8 cellular contexts compared by ENCODE assay signal in genomic region chr19:57192993-57193392, GRCh38. TPM values are rescaled to one million over a fixed set of nuclear protein-coding genes. Genes with fewer than 3 reads are reported as not detected.
DNase-seq lines count a peak whose midpoint lies in the region; ATAC-seq, FAIRE-seq and TF ChIP-seq lines count a peak whose summit lies in the region.
"Had no signal": no experiment of that assay in that cellular context is flagged by ENCODE, and none has a peak within 500 bp of the region (broad histone marks: within the 10 kb centered on the region; RNA-seq: fewer than 3 reads in every experiment).

No MANE protein-coding gene starts in this region.

- WGBS in H1 (ENCODE audit: extremely low coverage in 1 of 2, insufficient coverage in 1 of 2, insufficient read length in 1 of 2, insufficient replicate concordance in 2 of 2, low coverage in 1 of 2, low lambda C conversion rate in 2 of 2, missing lambda C conversion rate in 1 of 2), 2 experiments, result 92% methylated on average over 5 of the region's 5 CpGs; no CpG with 5 or more reads in 1 of the 2 experiments

- no peak overlapping the region for H3K14ac ChIP-seq in H1 (ENCODE audit: insufficient read length)

- TF ChIP-seq CTCF in H1 (IDR thresholded peaks at IDR 0.05; ENCODE audit: control extremely low read depth in 1 of 3, insufficient read depth in 1 of 3, low read depth in 1 of 3, low read length in 3 of 3), result no peak

- CTCF ChIA-PET in H1 (lab: Charles Lee; ENCODE audit: partially characterized antibody), result interaction anchor here (0.5 to 1.1 kb wide), 3 partner anchors 9 to 489 kb away, joined by 3 read pairs; partner anchors contain the start of gene ZNF551

- H4K20me1 ChIP-seq in H1 (replicated peaks in 1 of 2; ENCODE audit: control insufficient read depth in 1 of 2, insufficient read depth in 2 of 2, low read length in 2 of 2), result peaks cover 0 to 8% of the 10 kb centered on the region in 2 experiments

- H4K8ac ChIP-seq in H1 (ENCODE audit: extremely low read depth, insufficient read depth, low read length), result no peak overlapping the region

- no peak overlapping the region for H4K91ac ChIP-seq in H1 (replicated peaks; ENCODE audit: insufficient read length, low read length)

- H3K4me2 ChIP-seq in H1 (ENCODE audit: insufficient read depth in 1 of 2, low read depth in 2 of 2, low read length in 2 of 2), result peak overlapping the region; percentile 94 to 97; a peak in 2 of 4 replicates

- DNase-seq in activated CD4-positive, CD25-positive, alpha-beta regulatory T cell treated with anti-CD3 and anti-CD28 coated beads, Interleukin-2, amount 50 U/mL, for 72 hours, result no peak
- DNase-seq in H1 (ENCODE audit: low read depth in 1 of 2, low spot score in 2 of 2) (no peak), cerebellar nuclear complex (lab: John Stamatoyannopoulos, UW) (no peak)
- DNase-seq in stimulated activated CD8-positive, alpha-beta memory T cell treated with anti-CD3 and anti-CD28 coated beads, Interleukin-4, amount 100 ng/mL, for 48 hours, result peak; percentile 29

- H3K56ac ChIP-seq in H1 (replicated peaks; ENCODE audit: insufficient read length, low read depth, low read length), result no peak overlapping the region

- H2AFZ ChIP-seq in H1 (ENCODE audit: low read length), result no peak overlapping the region

- H3K36me3 ChIP-seq in H1 (ENCODE audit: control insufficient read depth in 2 of 4, insufficient read depth in 4 of 4, low read length in 3 of 4), result peaks cover 0 to 32% (median 14%) of the 10 kb centered on the region in 4 experiments; a peak in 6 of 8 replicates

- POLR2A ChIA-PET in H1 (lab: Charles Lee; ENCODE audit: partially characterized antibody), result interaction anchor here (0.8 to 2.0 kb wide), 2 partner anchors 12 to 110 kb away, joined by 3 to 4 read pairs; no protein-coding TSS in a partner anchor

- no peak for TF ChIP-seq POLR2A in H1 (IDR thresholded peaks at IDR 0.05; ENCODE audit: control extremely low read depth in 1 of 2, low read depth in 2 of 2, low read length in 2 of 2)

- no peak overlapping the region for H2BK15ac ChIP-seq in H1 (ENCODE audit: low read length)

- peaks cover 0 to 6% (median 0%) of the 10 kb centered on the region in 4 experiments; a peak in 2 of 7 replicates for H3K4me1 ChIP-seq in H1 (replicated peaks in 1 of 4; ENCODE audit: control insufficient read depth in 3 of 4, insufficient read depth in 4 of 4, low read length in 3 of 4)

- peaks cover 11% of the 10 kb centered on the region for H3K79me1 ChIP-seq in H1 (ENCODE audit: low read depth, low read length)

- FAIRE-seq in H1 (lab: Jason Lieb, UNC), result no peak
- FAIRE-seq: A204.1 had no signal

- peak; percentile 44 to 63 for ATAC-seq in activated CD4-positive, CD25-positive, alpha-beta regulatory T cell treated with anti-CD3 and anti-CD28 coated beads, Interleukin-2, amount 50 U/mL, for 24 hours
- no peak for ATAC-seq in GM21526 (IDR thresholded peaks at IDR 0.05; ENCODE audit: low FRiP score, unreplicated experiment)

- no peak overlapping the region for H3K27ac ChIP-seq in H1 (ENCODE audit: low read depth, low read length)
- H3K27ac ChIP-seq: epithelial cell of prostate had no signal

- no peak overlapping the region for H3K9ac ChIP-seq in H1 (replicated peaks in 1 of 4; ENCODE audit: extremely low read depth in 1 of 4, low read depth in 3 of 4, low read length in 3 of 4)

- no peaks in the 10 kb centered on the region; a peak in 1 of 7 replicates for H3K27me3 ChIP-seq in H1 (replicated peaks in 1 of 4; ENCODE audit: control insufficient read depth in 3 of 4, extremely low read depth in 1 of 4, insufficient read depth in 3 of 4, low read length in 3 of 4)

- H2BK120ac ChIP-seq in H1 (replicated peaks; ENCODE audit: low read depth, low read length), result no peak overlapping the region

- peak overlapping the region in 2 of 4 experiments; percentile 78 to 99; a peak in 4 of 8 replicates for H3K4me3 ChIP-seq in H1 (ENCODE audit: extremely low read depth in 1 of 4, insufficient read depth in 2 of 4, low read depth in 3 of 4, low read length in 4 of 4)

- no peak overlapping the region for H3K23ac ChIP-seq in H1 (ENCODE audit: insufficient read length)

- H3K4ac ChIP-seq in H1 (replicated peaks; ENCODE audit: insufficient read length, low read depth, low read length), result no peak overlapping the region

- H3K18ac ChIP-seq in H1 (ENCODE audit: extremely low read depth, low read length), result no peak overlapping the region

- no peak overlapping the region for H2AK5ac ChIP-seq in H1 (ENCODE audit: low read depth, low read length)

- no peak for TF ChIP-seq EP300 in H1 (IDR thresholded peaks at IDR 0.05; ENCODE audit: borderline replicate concordance in 1 of 2, low read depth in 2 of 2, low read length in 2 of 2)

- H2BK5ac ChIP-seq in H1 (ENCODE audit: low read depth, low read length), result no peak overlapping the region

- H4K5ac ChIP-seq in H1 (ENCODE audit: insufficient read length, low read depth, low read length), result no peak overlapping the region

- H2BK20ac ChIP-seq in H1 (ENCODE audit: low read length), result no peak overlapping the region

- H3K23me2 ChIP-seq in H1 (ENCODE audit: low read depth, low read length), result peaks cover 11% of the 10 kb centered on the region

- no peak for TF ChIP-seq RAD21 in H1 (IDR thresholded peaks at IDR 0.05 in 1 of 2, conservative IDR thresholded peaks at IDR 0.05 in 1 of 2; ENCODE audit: low read depth in 2 of 2, low read length in 2 of 2)

- H2BK12ac ChIP-seq in H1 (ENCODE audit: low read depth, low read length), result no peak overlapping the region

- H3K9me3 ChIP-seq in H1 (ENCODE audit: insufficient read depth in 2 of 2, low read depth in 1 of 2, low read length in 1 of 2), result peaks cover 7 to 20% of the 10 kb centered on the region in 2 experiments

- H3K79me2 ChIP-seq in H1 (ENCODE audit: control insufficient read depth in 1 of 2, insufficient read depth in 2 of 2, low read length in 2 of 2), result peaks cover 16 to 20% of the 10 kb centered on the region in 2 experiments; a peak in 3 of 4 replicates

TF ChIP-seq in H1, 55 proteins besides CTCF, POLR2A, EP300 and RAD21 (continues in another document):
- no peak for TF ChIP-seq CTBP2 (IDR thresholded peaks at IDR 0.05; ENCODE audit: borderline replicate concordance, insufficient read depth, insufficient read length, low read length)
- TF ChIP-seq EGR1 (IDR thresholded peaks at IDR 0.05; ENCODE audit: borderline replicate concordance, low read depth, low read length), result no peak

RNA-seq across cellular contexts. Expression of gene ZNF264, which starts 1.7 kb away (rescaled TPM):
- total RNA-seq in H1 (2021; fragmentation: NEBNext Ultra II Directional; extraction: Animal tissue kit (Norgen Biotek cat#: 25700)), result 20.0 and 22.9 TPM in 2 replicates
- polyA plus RNA-seq in H1 (2011; rRNA removed), result 3.5 and 3.6 TPM in 2 replicates
- 4.0 TPM for polyA plus RNA-seq in H1 (2011; cell fraction: cytosol; rRNA removed)
- 7.9 TPM for polyA plus RNA-seq in H1 (2011; cell fraction: nucleus; rRNA removed)
- polyA plus RNA-seq in H1 (2012, experiment 1 of 2), result 5.5 to 6.3 TPM (median 6.1 TPM) in 4 replicates
- 1.7 TPM for polyA plus RNA-seq in H1 (2012, experiment 2 of 2)
- 5.0 TPM for polyA plus RNA-seq in H1 (2013, experiment 1 of 2)
- polyA plus RNA-seq in H1 (2013, experiment 2 of 2), result 4.6 TPM
- polyA minus RNA-seq in H1 (2011; rRNA and poly(A)+ RNA removed), result 35.1 and 42.7 TPM in 2 replicates
- 19.7 TPM for polyA minus RNA-seq in H1 (2011; cell fraction: cytosol; rRNA and poly(A)+ RNA removed)
- 27.6 TPM for polyA minus RNA-seq in H1 (2011; cell fraction: nucleus; rRNA and poly(A)+ RNA removed)

RNA-seq across cellular contexts. Expression of gene DUXA, which starts 25.7 kb away (rescaled TPM):
- not detected in 2 replicates for total RNA-seq in H1 (2021; fragmentation: NEBNext Ultra II Directional; extraction: Animal tissue kit (Norgen Biotek cat#: 25700))
- polyA plus RNA-seq in H1 (2011; rRNA removed), result not detected in 2 replicates
- polyA plus RNA-seq in H1 (2011; cell fraction: cytosol; rRNA removed), result not detected
- not detected for polyA plus RNA-seq in H1 (2011; cell fraction: nucleus; rRNA removed)
- polyA plus RNA-seq in H1 (2012, experiment 1 of 2), result not detected in 4 replicates
- not detected for polyA plus RNA-seq in H1 (2012, experiment 2 of 2)
- not detected for polyA plus RNA-seq in H1 (2013, experiment 1 of 2)
- not detected for polyA plus RNA-seq in H1 (2013, experiment 2 of 2)
- polyA minus RNA-seq in H1 (2011; rRNA and poly(A)+ RNA removed), result not detected in 2 replicates
- not detected for polyA minus RNA-seq in H1 (2011; cell fraction: cytosol; rRNA and poly(A)+ RNA removed)
- polyA minus RNA-seq in H1 (2011; cell fraction: nucleus; rRNA and poly(A)+ RNA removed), result not detected

RNA-seq across cellular contexts. Expression of gene AURKC, which starts 37.8 kb away (rescaled TPM):
- total RNA-seq in H1 (2021; fragmentation: NEBNext Ultra II Directional; extraction: Animal tissue kit (Norgen Biotek cat#: 25700)), result 3.1 TPM in 2 replicates
- 4.3 and 6.3 TPM in 2 replicates for polyA plus RNA-seq in H1 (2011; rRNA removed)
- 4.6 TPM for polyA plus RNA-seq in H1 (2011; cell fraction: cytosol; rRNA removed)
- polyA plus RNA-seq in H1 (2011; cell fraction: nucleus; rRNA removed), result 6.4 TPM
- polyA plus RNA-seq in H1 (2012, experiment 1 of 2), result 6.5 to 8.0 TPM (median 6.8 TPM) in 4 replicates
- 5.8 TPM for polyA plus RNA-seq in H1 (2012, experiment 2 of 2)
- polyA plus RNA-seq in H1 (2013, experiment 1 of 2), result 8.5 TPM
- polyA plus RNA-seq in H1 (2013, experiment 2 of 2), result 8.1 TPM
- polyA minus RNA-seq in H1 (2011; rRNA and poly(A)+ RNA removed), result 1.7 and 2.7 TPM in 2 replicates
- not detected for polyA minus RNA-seq in H1 (2011; cell fraction: cytosol; rRNA and poly(A)+ RNA removed)
- polyA minus RNA-seq in H1 (2011; cell fraction: nucleus; rRNA and poly(A)+ RNA removed), result 0.50 TPM

RNA-seq across cellular contexts. Expression of gene ZNF805, which starts 47.4 kb away (rescaled TPM):
- 12.6 and 14.8 TPM in 2 replicates for total RNA-seq in H1 (2021; fragmentation: NEBNext Ultra II Directional; extraction: Animal tissue kit (Norgen Biotek cat#: 25700))
- 1.6 and 2.3 TPM in 2 replicates for polyA plus RNA-seq in H1 (2011; rRNA removed)
- 2.8 TPM for polyA plus RNA-seq in H1 (2011; cell fraction: cytosol; rRNA removed)
- polyA plus RNA-seq in H1 (2011; cell fraction: nucleus; rRNA removed), result 3.0 TPM
- polyA plus RNA-seq in H1 (2012, experiment 1 of 2), result 2.3 to 2.8 TPM (median 2.6 TPM) in 4 replicates
- 0.31 TPM for polyA plus RNA-seq in H1 (2012, experiment 2 of 2)
- polyA plus RNA-seq in H1 (2013, experiment 1 of 2), result 3.4 TPM
- 3.6 TPM for polyA plus RNA-seq in H1 (2013, experiment 2 of 2)
- 38.0 and 47.4 TPM in 2 replicates for polyA minus RNA-seq in H1 (2011; rRNA and poly(A)+ RNA removed)
- 14.0 TPM for polyA minus RNA-seq in H1 (2011; cell fraction: cytosol; rRNA and poly(A)+ RNA removed)
- polyA minus RNA-seq in H1 (2011; cell fraction: nucleus; rRNA and poly(A)+ RNA removed), result 15.4 TPM

RNA-seq across cellular contexts. Expression of gene ZIM3, which starts 48.0 kb away (rescaled TPM):
- not detected in 2 replicates for total RNA-seq in H1 (2021; fragmentation: NEBNext Ultra II Directional; extraction: Animal tissue kit (Norgen Biotek cat#: 25700))
- polyA plus RNA-seq in H1 (2011; rRNA removed), result not detected in 2 replicates
- not detected for polyA plus RNA-seq in H1 (2011; cell fraction: cytosol; rRNA removed)
- polyA plus RNA-seq in H1 (2011; cell fraction: nucleus; rRNA removed), result not detected
- polyA plus RNA-seq in H1 (2012, experiment 1 of 2), result not detected in 4 replicates
- not detected for polyA plus RNA-seq in H1 (2012, experiment 2 of 2)
- polyA plus RNA-seq in H1 (2013, experiment 1 of 2), result not detected
- polyA plus RNA-seq in H1 (2013, experiment 2 of 2), result not detected
- not detected in 2 replicates for polyA minus RNA-seq in H1 (2011; rRNA and poly(A)+ RNA removed)
- polyA minus RNA-seq in H1 (2011; cell fraction: cytosol; rRNA and poly(A)+ RNA removed), result not detected
- not detected for polyA minus RNA-seq in H1 (2011; cell fraction: nucleus; rRNA and poly(A)+ RNA removed)
